ENCODE assay signal across 35 cellular contexts in genomic region chr16:62929593-62929992, GRCh38.
"Had no signal": no experiment of that assay in that cellular context is flagged by ENCODE, and none has a peak within 500 bp of the region (broad histone marks: within the 10 kb centered on the region; RNA-seq: fewer than 3 reads in every experiment).

No MANE protein-coding gene starts in this region.

- H3K4me3 ChIP-seq: MG63 had no signal

- H3K36me3 ChIP-seq: MG63 had no signal

- DNase-seq: Karpas-422, Kasumi-1, KBM-7, KG1, MG63, MM.1S, MV-4-11, NCI-H1048, NCI-H1092, NCI-H1092 treated with DMSO at 0.1 percent for 48 hours, NCI-H1105, NCI-H1105 treated with DMSO at 0.1 percent for 48 hours, NCI-H1417, NCI-H1417 treated with DMSO at 0.1 percent for 48 hours, NCI-H1436, NCI-H1436 treated with DMSO at 0.1 percent for 48 hours, NCI-H146, NCI-H1694, NCI-H1694 treated with DMSO at 0.1 percent for 48 hours, NCI-H187, NCI-H187 treated with DMSO at 0.1 percent for 48 hours, NCI-H1930, NCI-H2029, NCI-H2029 treated with DMSO at 0.1 percent for 48 hours, NCI-H2081, NCI-H2081 treated with DMSO at 0.1 percent for 48 hours, NCI-H2107, NCI-H2171, NCI-H2171 treated with DMSO at 0.1 percent for 48 hours, NCI-H2227 treated with DMSO at 0.1 percent for 48 hours, NCI-H226, NCI-H345, NCI-H446, NCI-H446 treated with DMSO at 0.1 percent for 48 hours had no signal

- H3K9ac ChIP-seq: KMS-11 had no signal

- H3K27me3 ChIP-seq: MG63 had no signal

- H3K27ac ChIP-seq: KMS-11 had no signal

- H3K9me3 ChIP-seq: MG63 had no signal

- H3K4me2 ChIP-seq: KMS-11 had no signal
